In the genomic region with DNA sequence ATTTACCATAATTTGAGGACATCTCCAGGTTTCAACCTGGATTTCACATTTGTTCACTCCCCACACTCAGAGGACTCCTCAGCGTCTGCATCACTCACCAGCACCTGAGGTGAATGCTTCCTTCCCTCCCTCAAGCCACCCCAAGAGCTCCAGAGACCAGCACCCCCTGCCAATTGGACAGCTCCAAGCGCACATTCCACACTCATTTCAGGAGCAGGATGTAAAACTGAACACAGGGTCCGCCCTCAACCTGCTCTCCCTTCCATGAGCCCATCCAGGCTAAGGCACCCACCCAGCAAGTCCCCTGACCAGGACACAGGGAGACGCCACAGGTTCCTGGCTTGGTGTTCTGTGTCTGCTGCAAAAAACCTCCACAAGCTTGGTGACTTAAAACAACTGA, we compare ENCODE assay signal across 2 cellular contexts.
A peak's percentile ranks its signal among the peaks of the same experiment; 100 is the strongest.
TF ChIP-seq lines count a peak whose summit lies in the region.

No MANE protein-coding gene starts in this region.

TF ChIP-seq in HepG2, 621 proteins besides CTCF, POLR2A, EP300 and RAD21 (continues in another document):
- TF ChIP-seq, protein P1, sequence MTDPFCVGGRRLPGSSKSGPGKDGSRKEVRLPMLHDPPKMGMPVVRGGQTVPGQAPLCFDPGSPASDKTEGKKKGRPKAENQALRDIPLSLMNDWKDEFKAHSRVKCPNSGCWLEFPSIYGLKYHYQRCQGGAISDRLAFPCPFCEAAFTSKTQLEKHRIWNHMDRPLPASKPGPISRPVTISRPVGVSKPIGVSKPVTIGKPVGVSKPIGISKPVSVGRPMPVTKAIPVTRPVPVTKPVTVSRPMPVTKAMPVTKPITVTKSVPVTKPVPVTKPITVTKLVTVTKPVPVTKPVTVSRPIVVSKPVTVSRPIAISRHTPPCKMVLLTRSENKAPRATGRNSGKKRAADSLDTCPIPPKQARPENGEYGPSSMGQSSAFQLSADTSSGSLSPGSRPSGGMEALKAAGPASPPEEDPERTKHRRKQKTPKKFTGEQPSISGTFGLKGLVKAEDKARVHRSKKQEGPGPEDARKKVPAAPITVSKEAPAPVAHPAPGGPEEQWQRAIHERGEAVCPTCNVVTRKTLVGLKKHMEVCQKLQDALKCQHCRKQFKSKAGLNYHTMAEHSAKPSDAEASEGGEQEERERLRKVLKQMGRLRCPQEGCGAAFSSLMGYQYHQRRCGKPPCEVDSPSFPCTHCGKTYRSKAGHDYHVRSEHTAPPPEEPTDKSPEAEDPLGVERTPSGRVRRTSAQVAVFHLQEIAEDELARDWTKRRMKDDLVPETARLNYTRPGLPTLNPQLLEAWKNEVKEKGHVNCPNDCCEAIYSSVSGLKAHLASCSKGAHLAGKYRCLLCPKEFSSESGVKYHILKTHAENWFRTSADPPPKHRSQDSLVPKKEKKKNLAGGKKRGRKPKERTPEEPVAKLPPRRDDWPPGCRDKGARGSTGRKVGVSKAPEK (CRISPR knock-in tag; IDR thresholded peaks at IDR 0.05; ENCODE audit: borderline replicate concordance) = no peak
- no peak for TF ChIP-seq ZNF724P (CRISPR knock-in tag; IDR thresholded peaks at IDR 0.05; ENCODE audit: borderline replicate concordance)
- 0 out of 2 replicates have a peak, but pooled peaks have one; percentile 21 for TF ChIP-seq SAP130 (CRISPR knock-in tag; IDR thresholded peaks at IDR 0.05; ENCODE audit: low read depth)
- TF ChIP-seq, protein P2, sequence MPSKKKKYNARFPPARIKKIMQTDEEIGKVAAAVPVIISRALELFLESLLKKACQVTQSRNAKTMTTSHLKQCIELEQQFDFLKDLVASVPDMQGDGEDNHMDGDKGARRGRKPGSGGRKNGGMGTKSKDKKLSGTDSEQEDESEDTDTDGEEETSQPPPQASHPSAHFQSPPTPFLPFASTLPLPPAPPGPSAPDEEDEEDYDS (CRISPR knock-in tag; IDR thresholded peaks at IDR 0.05) = no peak
- 0 out of 2 replicates have a peak, but pooled peaks have one; percentile 35 for TF ChIP-seq ZNF232 (CRISPR knock-in tag; IDR thresholded peaks at IDR 0.05; ENCODE audit: borderline replicate concordance)
- TF ChIP-seq, protein P3, sequence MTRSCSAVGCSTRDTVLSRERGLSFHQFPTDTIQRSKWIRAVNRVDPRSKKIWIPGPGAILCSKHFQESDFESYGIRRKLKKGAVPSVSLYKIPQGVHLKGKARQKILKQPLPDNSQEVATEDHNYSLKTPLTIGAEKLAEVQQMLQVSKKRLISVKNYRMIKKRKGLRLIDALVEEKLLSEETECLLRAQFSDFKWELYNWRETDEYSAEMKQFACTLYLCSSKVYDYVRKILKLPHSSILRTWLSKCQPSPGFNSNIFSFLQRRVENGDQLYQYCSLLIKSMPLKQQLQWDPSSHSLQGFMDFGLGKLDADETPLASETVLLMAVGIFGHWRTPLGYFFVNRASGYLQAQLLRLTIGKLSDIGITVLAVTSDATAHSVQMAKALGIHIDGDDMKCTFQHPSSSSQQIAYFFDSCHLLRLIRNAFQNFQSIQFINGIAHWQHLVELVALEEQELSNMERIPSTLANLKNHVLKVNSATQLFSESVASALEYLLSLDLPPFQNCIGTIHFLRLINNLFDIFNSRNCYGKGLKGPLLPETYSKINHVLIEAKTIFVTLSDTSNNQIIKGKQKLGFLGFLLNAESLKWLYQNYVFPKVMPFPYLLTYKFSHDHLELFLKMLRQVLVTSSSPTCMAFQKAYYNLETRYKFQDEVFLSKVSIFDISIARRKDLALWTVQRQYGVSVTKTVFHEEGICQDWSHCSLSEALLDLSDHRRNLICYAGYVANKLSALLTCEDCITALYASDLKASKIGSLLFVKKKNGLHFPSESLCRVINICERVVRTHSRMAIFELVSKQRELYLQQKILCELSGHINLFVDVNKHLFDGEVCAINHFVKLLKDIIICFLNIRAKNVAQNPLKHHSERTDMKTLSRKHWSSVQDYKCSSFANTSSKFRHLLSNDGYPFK (CRISPR knock-in tag; IDR thresholded peaks at IDR 0.05; ENCODE audit: borderline replicate concordance) = no peak
- TF ChIP-seq, protein P4, sequence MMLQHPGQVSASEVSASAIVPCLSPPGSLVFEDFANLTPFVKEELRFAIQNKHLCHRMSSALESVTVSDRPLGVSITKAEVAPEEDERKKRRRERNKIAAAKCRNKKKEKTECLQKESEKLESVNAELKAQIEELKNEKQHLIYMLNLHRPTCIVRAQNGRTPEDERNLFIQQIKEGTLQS (CRISPR knock-in tag; IDR thresholded peaks at IDR 0.05) = no peak
- TF ChIP-seq ARNT2 (CRISPR knock-in tag; IDR thresholded peaks at IDR 0.05; ENCODE audit: low read depth) = no peak
- no peak for TF ChIP-seq JDP2 (CRISPR knock-in tag; IDR thresholded peaks at IDR 0.05; ENCODE audit: borderline replicate concordance)
- TF ChIP-seq KAT8 (CRISPR knock-in tag; IDR thresholded peaks at IDR 0.05) = no peak
- 0 out of 2 replicates have a peak, but pooled peaks have one; percentile 26 for TF ChIP-seq MIXL1 (CRISPR knock-in tag; IDR thresholded peaks at IDR 0.05)
- TF ChIP-seq ZNF180 (CRISPR knock-in tag; IDR thresholded peaks at IDR 0.05; ENCODE audit: borderline replicate concordance, low read depth) = no peak
- TF ChIP-seq, protein P5, sequence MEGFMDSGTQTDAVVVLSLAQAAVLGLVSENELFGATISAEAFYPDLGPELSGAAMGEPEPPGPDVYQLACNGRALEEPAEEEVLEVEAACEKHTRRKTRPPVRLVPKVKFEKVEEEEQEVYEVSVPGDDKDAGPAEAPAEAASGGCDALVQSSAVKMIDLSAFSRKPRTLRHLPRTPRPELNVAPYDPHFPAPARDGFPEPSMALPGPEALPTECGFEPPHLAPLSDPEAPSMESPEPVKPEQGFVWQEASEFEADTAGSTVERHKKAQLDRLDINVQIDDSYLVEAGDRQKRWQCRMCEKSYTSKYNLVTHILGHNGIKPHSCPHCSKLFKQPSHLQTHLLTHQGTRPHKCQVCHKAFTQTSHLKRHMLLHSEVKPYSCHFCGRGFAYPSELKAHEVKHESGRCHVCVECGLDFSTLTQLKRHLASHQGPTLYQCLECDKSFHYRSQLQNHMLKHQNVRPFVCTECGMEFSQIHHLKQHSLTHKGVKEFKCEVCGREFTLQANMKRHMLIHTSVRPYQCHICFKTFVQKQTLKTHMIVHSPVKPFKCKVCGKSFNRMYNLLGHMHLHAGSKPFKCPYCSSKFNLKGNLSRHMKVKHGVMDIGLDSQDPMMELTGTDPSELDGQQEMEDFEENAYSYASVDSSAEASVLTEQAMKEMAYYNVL (CRISPR knock-in tag; IDR thresholded peaks at IDR 0.05; ENCODE audit: borderline replicate concordance) = no peak

TF ChIP-seq in WTC11, 78 proteins besides CTCF, POLR2A, EP300 and RAD21:
- TF ChIP-seq, protein P6, sequence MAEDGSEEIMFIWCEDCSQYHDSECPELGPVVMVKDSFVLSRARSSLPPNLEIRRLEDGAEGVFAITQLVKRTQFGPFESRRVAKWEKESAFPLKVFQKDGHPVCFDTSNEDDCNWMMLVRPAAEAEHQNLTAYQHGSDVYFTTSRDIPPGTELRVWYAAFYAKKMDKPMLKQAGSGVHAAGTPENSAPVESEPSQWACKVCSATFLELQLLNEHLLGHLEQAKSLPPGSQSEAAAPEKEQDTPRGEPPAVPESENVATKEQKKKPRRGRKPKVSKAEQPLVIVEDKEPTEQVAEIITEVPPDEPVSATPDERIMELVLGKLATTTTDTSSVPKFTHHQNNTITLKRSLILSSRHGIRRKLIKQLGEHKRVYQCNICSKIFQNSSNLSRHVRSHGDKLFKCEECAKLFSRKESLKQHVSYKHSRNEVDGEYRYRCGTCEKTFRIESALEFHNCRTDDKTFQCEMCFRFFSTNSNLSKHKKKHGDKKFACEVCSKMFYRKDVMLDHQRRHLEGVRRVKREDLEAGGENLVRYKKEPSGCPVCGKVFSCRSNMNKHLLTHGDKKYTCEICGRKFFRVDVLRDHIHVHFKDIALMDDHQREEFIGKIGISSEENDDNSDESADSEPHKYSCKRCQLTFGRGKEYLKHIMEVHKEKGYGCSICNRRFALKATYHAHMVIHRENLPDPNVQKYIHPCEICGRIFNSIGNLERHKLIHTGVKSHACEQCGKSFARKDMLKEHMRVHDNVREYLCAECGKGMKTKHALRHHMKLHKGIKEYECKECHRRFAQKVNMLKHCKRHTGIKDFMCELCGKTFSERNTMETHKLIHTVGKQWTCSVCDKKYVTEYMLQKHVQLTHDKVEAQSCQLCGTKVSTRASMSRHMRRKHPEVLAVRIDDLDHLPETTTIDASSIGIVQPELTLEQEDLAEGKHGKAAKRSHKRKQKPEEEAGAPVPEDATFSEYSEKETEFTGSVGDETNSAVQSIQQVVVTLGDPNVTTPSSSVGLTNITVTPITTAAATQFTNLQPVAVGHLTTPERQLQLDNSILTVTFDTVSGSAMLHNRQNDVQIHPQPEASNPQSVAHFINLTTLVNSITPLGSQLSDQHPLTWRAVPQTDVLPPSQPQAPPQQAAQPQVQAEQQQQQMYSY (CRISPR knock-in tag; IDR thresholded peaks at IDR 0.05) = no peak
- TF ChIP-seq, protein P7, sequence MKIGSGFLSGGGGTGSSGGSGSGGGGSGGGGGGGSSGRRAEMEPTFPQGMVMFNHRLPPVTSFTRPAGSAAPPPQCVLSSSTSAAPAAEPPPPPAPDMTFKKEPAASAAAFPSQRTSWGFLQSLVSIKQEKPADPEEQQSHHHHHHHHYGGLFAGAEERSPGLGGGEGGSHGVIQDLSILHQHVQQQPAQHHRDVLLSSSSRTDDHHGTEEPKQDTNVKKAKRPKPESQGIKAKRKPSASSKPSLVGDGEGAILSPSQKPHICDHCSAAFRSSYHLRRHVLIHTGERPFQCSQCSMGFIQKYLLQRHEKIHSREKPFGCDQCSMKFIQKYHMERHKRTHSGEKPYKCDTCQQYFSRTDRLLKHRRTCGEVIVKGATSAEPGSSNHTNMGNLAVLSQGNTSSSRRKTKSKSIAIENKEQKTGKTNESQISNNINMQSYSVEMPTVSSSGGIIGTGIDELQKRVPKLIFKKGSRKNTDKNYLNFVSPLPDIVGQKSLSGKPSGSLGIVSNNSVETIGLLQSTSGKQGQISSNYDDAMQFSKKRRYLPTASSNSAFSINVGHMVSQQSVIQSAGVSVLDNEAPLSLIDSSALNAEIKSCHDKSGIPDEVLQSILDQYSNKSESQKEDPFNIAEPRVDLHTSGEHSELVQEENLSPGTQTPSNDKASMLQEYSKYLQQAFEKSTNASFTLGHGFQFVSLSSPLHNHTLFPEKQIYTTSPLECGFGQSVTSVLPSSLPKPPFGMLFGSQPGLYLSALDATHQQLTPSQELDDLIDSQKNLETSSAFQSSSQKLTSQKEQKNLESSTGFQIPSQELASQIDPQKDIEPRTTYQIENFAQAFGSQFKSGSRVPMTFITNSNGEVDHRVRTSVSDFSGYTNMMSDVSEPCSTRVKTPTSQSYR (CRISPR knock-in tag; IDR thresholded peaks at IDR 0.05) = no peak
- TF ChIP-seq NFATC4 (CRISPR knock-in tag; IDR thresholded peaks at IDR 0.05) (no peak), RORB (CRISPR knock-in tag; IDR thresholded peaks at IDR 0.05) (no peak), TEAD4 (CRISPR knock-in tag; IDR thresholded peaks at IDR 0.05) (0 out of 2 replicates have a peak, but pooled peaks have one; percentile 37), NR3C1 (CRISPR knock-in tag; conservative IDR thresholded peaks at IDR 0.05; ENCODE audit: low read depth) (no peak)
- TF ChIP-seq, protein P8, sequence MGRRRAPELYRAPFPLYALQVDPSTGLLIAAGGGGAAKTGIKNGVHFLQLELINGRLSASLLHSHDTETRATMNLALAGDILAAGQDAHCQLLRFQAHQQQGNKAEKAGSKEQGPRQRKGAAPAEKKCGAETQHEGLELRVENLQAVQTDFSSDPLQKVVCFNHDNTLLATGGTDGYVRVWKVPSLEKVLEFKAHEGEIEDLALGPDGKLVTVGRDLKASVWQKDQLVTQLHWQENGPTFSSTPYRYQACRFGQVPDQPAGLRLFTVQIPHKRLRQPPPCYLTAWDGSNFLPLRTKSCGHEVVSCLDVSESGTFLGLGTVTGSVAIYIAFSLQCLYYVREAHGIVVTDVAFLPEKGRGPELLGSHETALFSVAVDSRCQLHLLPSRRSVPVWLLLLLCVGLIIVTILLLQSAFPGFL (CRISPR knock-in tag; IDR thresholded peaks at IDR 0.05; ENCODE audit: borderline replicate concordance) = 0 out of 2 replicates have a peak, but pooled peaks have one; percentile 21
- TF ChIP-seq, protein P9, sequence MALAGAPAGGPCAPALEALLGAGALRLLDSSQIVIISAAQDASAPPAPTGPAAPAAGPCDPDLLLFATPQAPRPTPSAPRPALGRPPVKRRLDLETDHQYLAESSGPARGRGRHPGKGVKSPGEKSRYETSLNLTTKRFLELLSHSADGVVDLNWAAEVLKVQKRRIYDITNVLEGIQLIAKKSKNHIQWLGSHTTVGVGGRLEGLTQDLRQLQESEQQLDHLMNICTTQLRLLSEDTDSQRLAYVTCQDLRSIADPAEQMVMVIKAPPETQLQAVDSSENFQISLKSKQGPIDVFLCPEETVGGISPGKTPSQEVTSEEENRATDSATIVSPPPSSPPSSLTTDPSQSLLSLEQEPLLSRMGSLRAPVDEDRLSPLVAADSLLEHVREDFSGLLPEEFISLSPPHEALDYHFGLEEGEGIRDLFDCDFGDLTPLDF (CRISPR knock-in tag; IDR thresholded peaks at IDR 0.05) = no peak
